11 cellular contexts compared by ENCODE assay signal in genomic region chr4:18318682-18319410, GRCh38.
DNase-seq lines count a peak whose midpoint lies in the region; ATAC-seq and TF ChIP-seq lines count a peak whose summit lies in the region.
"Had no signal": no experiment of that assay in that cellular context is flagged by ENCODE, and none has a peak within 500 bp of the region (broad histone marks: within the 10 kb centered on the region; RNA-seq: fewer than 3 reads in every experiment).

No MANE protein-coding gene starts in this region.

- ATAC-seq in esophagus mucosa (peak; percentile 13), lung (ENCODE audit: insufficient read depth, low FRiP score) (peak; percentile 33), omental fat pad (ENCODE audit: low FRiP score) (no peak)
- ATAC-seq: WTC11 had no signal

- no peaks in the 10 kb centered on the region for H3K4me1 ChIP-seq in lung (ENCODE audit: control insufficient read depth in 2 of 2, insufficient read depth in 2 of 2, low read length in 2 of 2)
- H3K4me1 ChIP-seq in tibial nerve: peaks cover 0 to 10% (median 0%) of the 10 kb centered on the region in 4 donors

- H3K9me3 ChIP-seq in lung (ENCODE audit: control insufficient read depth in 2 of 2, insufficient read depth in 1 of 2, low read length in 1 of 2) (no peaks in the 10 kb centered on the region), tibial nerve (no peaks in the 10 kb centered on the region)

- peak overlapping the region in 1 of 2 donors; percentile 32 for H3K27ac ChIP-seq in lung (ENCODE audit: low read depth in 1 of 2, low read length in 1 of 2)
- no peak overlapping the region for H3K27ac ChIP-seq in tibial nerve

- 16 to 25% methylated on average over 24 of the region's 24 CpGs for WGBS in lung, 2 donors
- WGBS in tibial nerve, 2 donors: 29 to 41% methylated on average over 24 of the region's 24 CpGs

- no peak for TF ChIP-seq POLR2A in tibial nerve (IDR thresholded peaks at IDR 0.05)

- no peaks in the 10 kb centered on the region for H3K27me3 ChIP-seq in lung (ENCODE audit: control insufficient read depth, insufficient read depth)
- H3K27me3 ChIP-seq in tibial nerve: no peaks in the 10 kb centered on the region

- DNase-seq in NCI-H510A treated with DMSO at 0.1 percent for 48 hours (lab: John Stamatoyannopoulos, UW) (peak; percentile 44), lung (ENCODE audit: low spot score) (no peak), tibial nerve (ENCODE audit: low spot score in 2 of 2) (peak in 1 of 2 donors; percentile 6), omental fat pad (ENCODE audit: low spot score) (no peak), ACHN (no peak)
- DNase-seq in activated naive CD4-positive, alpha-beta T cell treated with anti-CD3 and anti-CD28 coated beads, Interleukin-2, amount 50 U/mL, for 16 hours: no peak
- DNase-seq: CD8-positive, alpha-beta memory T cell; Karpas-422; NCI-H446 had no signal

- in situ Hi-C loops in ACHN (cut with HindIII; ENCODE audit: low pct_ligation_motif_present, low pct_unique_long_range_greater_than_20kb, low sequenced_read_pairs): no loop called here

- no peaks in the 10 kb centered on the region for H3K36me3 ChIP-seq in lung (ENCODE audit: control insufficient read depth in 2 of 2, insufficient read depth in 2 of 2, low read length in 2 of 2)
- H3K36me3 ChIP-seq in tibial nerve: no peaks in the 10 kb centered on the region

- TF ChIP-seq EP300 in tibial nerve (IDR thresholded peaks at IDR 0.05): no peak

- H3K4me3 ChIP-seq in lung (no peak overlapping the region), tibial nerve (peak overlapping the region in 3 of 4 donors; percentile 4 to 17 (median 15))

- TF ChIP-seq CTCF in lung (IDR thresholded peaks at IDR 0.05; ENCODE audit: control extremely low read depth, extremely low read depth) (no peak), tibial nerve (IDR thresholded peaks at IDR 0.05) (no peak), omental fat pad (IDR thresholded peaks at IDR 0.05) (no peak)
